10 cellular contexts compared by ENCODE assay signal in genomic region chr11:114178656-114179055, GRCh38.
A peak's percentile ranks its signal among the peaks of the same experiment; 100 is the strongest.
DNase-seq lines count a peak whose midpoint lies in the region; ATAC-seq and TF ChIP-seq lines count a peak whose summit lies in the region.
"Had no signal": no experiment of that assay in that cellular context is flagged by ENCODE, and none has a peak within 500 bp of the region (broad histone marks: within the 10 kb centered on the region; RNA-seq: fewer than 3 reads in every experiment).

No MANE protein-coding gene starts in this region.

- no peak for ATAC-seq in activated T-helper 17 cell treated with anti-CD3 and anti-CD28 coated beads, Interleukin-2, amount 50 U/mL, for 72 hours (replicated peaks)
- ATAC-seq in left lung (no peak), HG03571 (IDR thresholded peaks at IDR 0.05; ENCODE audit: unreplicated experiment) (no peak), GM21723 (IDR thresholded peaks at IDR 0.05; ENCODE audit: unreplicated experiment) (no peak), GM18519 (IDR thresholded peaks at IDR 0.05; ENCODE audit: low FRiP score, unreplicated experiment) (no peak)

- H3K4me2 ChIP-seq in BLaER1 treated with 17β-estradiol and CSF1 and Interleukin-3, amounts not matched to agents 10 nM and 100 nM = peak overlapping the region in 6 of 11 experiments; percentile 7 to 25 (median 14); a peak in 6 of 22 replicates

- H3K4me3 ChIP-seq in BLaER1 treated with 17β-estradiol and CSF1 and Interleukin-3, amounts not matched to agents 10 nM and 100 nM = no peak overlapping the region
- H3K4me3 ChIP-seq in left lung = no peak overlapping the region
- H3K4me3 ChIP-seq in skin epidermis = no peak overlapping the region

- H3K27ac ChIP-seq in BLaER1 treated with 17β-estradiol and CSF1 and Interleukin-3, amounts not matched to agents 10 nM and 100 nM = no peak overlapping the region
- peak overlapping the region; percentile 80 to 89 for H3K27ac ChIP-seq in left lung
- peak overlapping the region in 12 of 21 experiments; percentile 20 to 81 (median 66) for H3K27ac ChIP-seq in skin epidermis

- H3K4me1 ChIP-seq in BLaER1 treated with 17β-estradiol and CSF1 and Interleukin-3, amounts not matched to agents 10 nM and 100 nM = peaks cover 0 to 44% (median 16%) of the 10 kb centered on the region in 10 experiments; a peak in 11 of 20 replicates
- H3K4me1 ChIP-seq in left lung = peaks cover 58 to 98% of the 10 kb centered on the region in 2 donors

- peaks cover 0 to 37% (median 0%) of the 10 kb centered on the region in 11 experiments; a peak in 4 of 22 replicates for H4K20me1 ChIP-seq in BLaER1 treated with 17β-estradiol and CSF1 and Interleukin-3, amounts not matched to agents 10 nM and 100 nM

- DNase-seq in left lung = no peak
- no peak for DNase-seq in NCI-H187 (lab: John Stamatoyannopoulos, UW)
- DNase-seq: activated T-cell treated with anti-CD3 and anti-CD28 coated beads, Interleukin-2, amount 50 U/mL, for 24 hours; foreskin melanocyte had no signal

- peaks cover 0 to 96% (median 0%) of the 10 kb centered on the region in 11 experiments; a peak in 8 of 22 replicates for H3K27me3 ChIP-seq in BLaER1 treated with 17β-estradiol and CSF1 and Interleukin-3, amounts not matched to agents 10 nM and 100 nM
- H3K27me3 ChIP-seq in left lung = no peaks in the 10 kb centered on the region

- H3K27me3 Mint-ChIP-seq in activated T-helper 17 cell treated with anti-CD3 and anti-CD28 coated beads, Interleukin-2, amount 50 U/mL, for 72 hours = no peaks in the 10 kb centered on the region
- H3K27me3 Mint-ChIP-seq: activated T-cell treated with anti-CD3 and anti-CD28 coated beads, Interleukin-2, amount 50 U/mL, for 24 hours had no signal

- peak overlapping the region; percentile 7 for H3K4me3 Mint-ChIP-seq in activated T-helper 17 cell treated with anti-CD3 and anti-CD28 coated beads, Interleukin-2, amount 50 U/mL, for 72 hours
- H3K4me3 Mint-ChIP-seq: activated T-cell treated with anti-CD3 and anti-CD28 coated beads, Interleukin-2, amount 50 U/mL, for 24 hours had no signal

- no peak overlapping the region for H3K9ac ChIP-seq in BLaER1 treated with 17β-estradiol and CSF1 and Interleukin-3, amounts not matched to agents 10 nM and 100 nM

- intact Hi-C loops in left lung (cut with DNase I) = no loop called here

- H3K9me3 ChIP-seq in BLaER1 treated with 17β-estradiol and CSF1 and Interleukin-3, amounts not matched to agents 10 nM and 100 nM (replicated peaks in 1 of 11) = no peaks in the 10 kb centered on the region
- no peaks in the 10 kb centered on the region for H3K9me3 ChIP-seq in left lung

- H3K9me3 Mint-ChIP-seq in activated T-helper 17 cell treated with anti-CD3 and anti-CD28 coated beads, Interleukin-2, amount 50 U/mL, for 72 hours = no peaks in the 10 kb centered on the region
- H3K9me3 Mint-ChIP-seq: activated T-cell treated with anti-CD3 and anti-CD28 coated beads, Interleukin-2, amount 50 U/mL, for 24 hours had no signal

- H3K36me3 Mint-ChIP-seq in activated T-helper 17 cell treated with anti-CD3 and anti-CD28 coated beads, Interleukin-2, amount 50 U/mL, for 72 hours (ENCODE audit: low read depth) = no peaks in the 10 kb centered on the region

- H3K36me3 ChIP-seq in BLaER1 treated with 17β-estradiol and CSF1 and Interleukin-3, amounts not matched to agents 10 nM and 100 nM = no peaks in the 10 kb centered on the region
- no peaks in the 10 kb centered on the region for H3K36me3 ChIP-seq in left lung

- no peak for TF ChIP-seq CTCF in left lung (IDR thresholded peaks at IDR 0.05)

- H3K4me1 Mint-ChIP-seq in activated T-helper 17 cell treated with anti-CD3 and anti-CD28 coated beads, Interleukin-2, amount 50 U/mL, for 72 hours = peaks cover 34% of the 10 kb centered on the region

- H3K27ac Mint-ChIP-seq in activated T-helper 17 cell treated with anti-CD3 and anti-CD28 coated beads, Interleukin-2, amount 50 U/mL, for 72 hours = peak overlapping the region; percentile 48

Comparison
In these comparisons a context has a peak if more than half of its experiments do, and no peak if none do; other contexts are left out.
1. H3K27ac ChIP-seq: peak in left lung (2 of 2) and skin epidermis (12 of 21); none in BLaER1 treated with 17β-estradiol and CSF1 and Interleukin-3, amounts not matched to agents 10 nM and 100 nM (0 of 11).